27 cellular contexts compared by ENCODE assay signal in the genomic region with DNA sequence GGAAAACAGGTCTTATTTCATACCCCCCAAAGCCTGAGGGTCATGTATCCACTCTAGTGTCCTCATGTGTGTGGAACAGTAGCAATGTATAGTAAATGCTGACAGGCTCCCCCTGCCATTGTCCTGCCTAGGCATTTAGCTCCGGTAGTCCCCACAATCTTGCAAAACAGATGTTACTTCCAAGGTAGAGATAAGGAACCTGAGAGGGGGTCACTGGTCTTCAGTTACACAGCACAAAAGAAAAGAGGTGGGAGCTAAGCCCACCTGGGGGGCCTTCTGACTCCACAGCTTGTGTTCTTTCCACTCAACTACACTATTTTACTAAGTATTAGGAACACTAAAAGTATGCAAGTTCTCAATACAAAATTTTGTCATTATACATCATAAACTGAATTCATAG.
"Had no signal": no experiment of that assay in that cellular context is flagged by ENCODE, and none has a peak within 500 bp of the region (broad histone marks: within the 10 kb centered on the region; RNA-seq: fewer than 3 reads in every experiment).

No MANE protein-coding gene starts in this region.

- H3K4me3 ChIP-seq: coronary artery, esophagus muscularis mucosa, gastroesophageal sphincter, heart left ventricle, hepatocyte, left lung, ovary, psoas muscle, skin epidermis, spleen, thoracic aorta, tibial nerve, upper lobe of left lung had no signal

- H3K4me1 ChIP-seq: esophagus muscularis mucosa, foreskin keratinocyte, gastroesophageal sphincter, heart left ventricle, left lung, psoas muscle, spleen, tibial nerve, upper lobe of left lung had no signal

- H3K36me3 ChIP-seq: ovary had no signal

- H3K27me3 ChIP-seq: esophagus muscularis mucosa, foreskin keratinocyte, gastroesophageal sphincter, heart left ventricle, hepatocyte, left lung, ovary, spleen, tibial nerve, upper lobe of left lung had no signal

- DNase-seq: dermis blood vessel endothelial cell; effector memory CD8-positive, alpha-beta T cell; foreskin keratinocyte; heart left ventricle; kidney; left lung; mesenchymal stem cell; midbrain; naive thymus-derived CD8-positive, alpha-beta T cell; occipital lobe; ovary; posterior cingulate gyrus; psoas muscle; right cardiac atrium; spleen; stimulated activated CD4-positive, alpha-beta T cell treated with anti-CD3 and anti-CD28 coated beads, Interleukin-4, amount 100 ng/mL, for 4 hours; stimulated activated naive B cell treated with anti-CD40 and anti-IgM and Interleukin-4, amounts not matched to agents 10 μg/mL and 1 μg/mL and 100 μg/mL, for 72 hours; upper lobe of left lung had no signal

- H3K4me1 Mint-ChIP-seq: naive thymus-derived CD8-positive, alpha-beta T cell; stimulated activated naive B cell treated with anti-CD40 and anti-IgM and Interleukin-4, amounts not matched to agents 10 μg/mL and 1 μg/mL and 100 μg/mL, for 72 hours had no signal

- H3K27me3 Mint-ChIP-seq: effector memory CD8-positive, alpha-beta T cell; naive thymus-derived CD8-positive, alpha-beta T cell; stimulated activated naive B cell treated with anti-CD40 and anti-IgM and Interleukin-4, amounts not matched to agents 10 μg/mL and 1 μg/mL and 100 μg/mL, for 72 hours; stimulated activated naive CD8-positive, alpha-beta T cell treated with anti-CD3 and anti-CD28 coated beads, Interleukin-15, Interleukin-2, amounts not matched to agents 100 ng/mL and 50 ng/mL, for 24 hours had no signal

- ATAC-seq: effector memory CD8-positive, alpha-beta T cell; foreskin keratinocyte; gastroesophageal sphincter; heart left ventricle; left lung; naive thymus-derived CD8-positive, alpha-beta T cell; psoas muscle; right cardiac atrium; stimulated activated naive B cell treated with anti-CD40 and anti-IgM and Interleukin-4, amounts not matched to agents 10 μg/mL and 1 μg/mL and 100 μg/mL, for 72 hours had no signal

- H3K9me3 Mint-ChIP-seq: effector memory CD8-positive, alpha-beta T cell; naive thymus-derived CD8-positive, alpha-beta T cell; stimulated activated naive B cell treated with anti-CD40 and anti-IgM and Interleukin-4, amounts not matched to agents 10 μg/mL and 1 μg/mL and 100 μg/mL, for 72 hours; stimulated activated naive CD8-positive, alpha-beta T cell treated with anti-CD3 and anti-CD28 coated beads, Interleukin-15, Interleukin-2, amounts not matched to agents 100 ng/mL and 50 ng/mL, for 24 hours had no signal

- H3K4me3 Mint-ChIP-seq: effector memory CD8-positive, alpha-beta T cell; naive thymus-derived CD8-positive, alpha-beta T cell; stimulated activated naive B cell treated with anti-CD40 and anti-IgM and Interleukin-4, amounts not matched to agents 10 μg/mL and 1 μg/mL and 100 μg/mL, for 72 hours; stimulated activated naive CD8-positive, alpha-beta T cell treated with anti-CD3 and anti-CD28 coated beads, Interleukin-15, Interleukin-2, amounts not matched to agents 100 ng/mL and 50 ng/mL, for 24 hours had no signal

- H3K27ac Mint-ChIP-seq: effector memory CD8-positive, alpha-beta T cell; stimulated activated naive B cell treated with anti-CD40 and anti-IgM and Interleukin-4, amounts not matched to agents 10 μg/mL and 1 μg/mL and 100 μg/mL, for 72 hours; stimulated activated naive CD8-positive, alpha-beta T cell treated with anti-CD3 and anti-CD28 coated beads, Interleukin-15, Interleukin-2, amounts not matched to agents 100 ng/mL and 50 ng/mL, for 24 hours had no signal

- H3K9me3 ChIP-seq: esophagus muscularis mucosa, gastroesophageal sphincter, heart left ventricle, left lung, ovary, psoas muscle, spleen, thoracic aorta, tibial nerve, upper lobe of left lung had no signal

- H3K27ac ChIP-seq: coronary artery, epithelial cell of prostate, esophagus muscularis mucosa, foreskin keratinocyte, gastroesophageal sphincter, heart left ventricle, hepatocyte, left lung, ovary, psoas muscle, skin epidermis, spleen, thoracic aorta, tibial nerve, upper lobe of left lung had no signal
